Comparison of ENCODE assay signal across 12 cellular contexts in genomic region chr1:21955474-21956281, GRCh38. TPM values are rescaled to one million over a fixed set of nuclear protein-coding genes. Genes with fewer than 3 reads are reported as not detected.
DNase-seq lines count a peak whose midpoint lies in the region; ATAC-seq and TF ChIP-seq lines count a peak whose summit lies in the region.
"Had no signal": no experiment of that assay in that cellular context is flagged by ENCODE, and none has a peak within 500 bp of the region (broad histone marks: within the 10 kb centered on the region; RNA-seq: fewer than 3 reads in every experiment).

No MANE protein-coding gene starts in this region.

- peak; percentile 62 for DNase-seq in H7
- peak; percentile 45 for DNase-seq in activated CD8-positive, alpha-beta T cell treated with anti-CD3 and anti-CD28 coated beads for 36 hours
- DNase-seq in heart right ventricle: peak in 1 of 2 donors; percentile 48
- no peak for DNase-seq in smooth muscle cell (lab: John Stamatoyannopoulos, UW; ENCODE audit: unreplicated experiment)
- DNase-seq in AG08395 (ENCODE audit: low spot score): no peak
- DNase-seq in HEK293T (ENCODE audit: extremely low spot score): no peak
- DNase-seq in GM13976 (ENCODE audit: low spot score): no peak
- DNase-seq in activated T-cell treated with anti-CD3 and anti-CD28 coated beads, Interleukin-2, amount 50 U/mL, for 48 hours: no peak
- DNase-seq: DMS153, NCI-H2171 had no signal

- WGBS in heart right ventricle, 2 donors: 46 to 62% methylated on average over 9 of the region's 9 CpGs
- WGBS in smooth muscle cell (ENCODE audit: low lambda C conversion rate): 73% methylated on average over 9 of the region's 9 CpGs

- H3K4me3 Mint-ChIP-seq in activated CD8-positive, alpha-beta T cell treated with anti-CD3 and anti-CD28 coated beads for 36 hours: peak overlapping the region; percentile 62

- peak overlapping the region; percentile 60 to 91 (median 82) for H3K27ac ChIP-seq in heart right ventricle
- H3K27ac ChIP-seq in smooth muscle cell (ENCODE audit: low read depth): no peak overlapping the region
- H3K27ac ChIP-seq: SK-N-MC had no signal

- no peaks in the 10 kb centered on the region for H3K27me3 ChIP-seq in H7 (ENCODE audit: control insufficient read depth, insufficient read depth, low read length)
- no peaks in the 10 kb centered on the region for H3K27me3 ChIP-seq in heart right ventricle
- H3K27me3 ChIP-seq in smooth muscle cell (ENCODE audit: low read depth): no peaks in the 10 kb centered on the region

- no peaks in the 10 kb centered on the region for H3K36me3 Mint-ChIP-seq in activated CD8-positive, alpha-beta T cell treated with anti-CD3 and anti-CD28 coated beads for 36 hours (ENCODE audit: low read depth)

- peak overlapping the region; percentile 92 for H3K27ac Mint-ChIP-seq in activated CD8-positive, alpha-beta T cell treated with anti-CD3 and anti-CD28 coated beads for 36 hours

- peak overlapping the region; percentile 58 for H2AFZ ChIP-seq in smooth muscle cell (ENCODE audit: low read depth)

- H3K36me3 ChIP-seq in H7 (replicated peaks; ENCODE audit: control insufficient read depth, insufficient read depth, low read length): no peaks in the 10 kb centered on the region
- no peaks in the 10 kb centered on the region for H3K36me3 ChIP-seq in heart right ventricle
- no peaks in the 10 kb centered on the region for H3K36me3 ChIP-seq in smooth muscle cell (ENCODE audit: low read depth)

- no peaks in the 10 kb centered on the region for H3F3A ChIP-seq in smooth muscle cell (ENCODE audit: low read depth)

- in situ Hi-C loops in GM13976 (cut with MboI; ENCODE audit: low sequenced_read_pairs, unreplicated experiment): loop anchor here (25.0 kb wide), 1 partner anchor 718 kb away; no protein-coding TSS in a partner anchor

- no peak overlapping the region for H3K4me3 ChIP-seq in H7 (ENCODE audit: insufficient read depth, low read depth, low read length)
- H3K4me3 ChIP-seq in heart right ventricle: no peak overlapping the region
- no peak overlapping the region for H3K4me3 ChIP-seq in smooth muscle cell
- H3K4me3 ChIP-seq: SK-N-MC had no signal

- TF ChIP-seq CTCF in activated CD8-positive, alpha-beta T cell treated with anti-CD3 and anti-CD28 coated beads for 36 hours (IDR thresholded peaks at IDR 0.05): no peak
- TF ChIP-seq CTCF in heart right ventricle (IDR thresholded peaks at IDR 0.05) (no peak), smooth muscle cell (IDR thresholded peaks at IDR 0.05; ENCODE audit: borderline replicate concordance, insufficient read depth, poor library complexity, severe bottlenecking) (no peak), GM13976 (IDR thresholded peaks at IDR 0.05; ENCODE audit: borderline replicate concordance, control extremely low read depth, extremely low read depth, insufficient read depth, missing control alignments) (no peak)

- H3K4me1 ChIP-seq in heart right ventricle (peaks cover 19 to 53% (median 33%) of the 10 kb centered on the region in 9 donors), smooth muscle cell (ENCODE audit: low read depth) (peaks cover 10% of the 10 kb centered on the region)

- H3K79me2 ChIP-seq in smooth muscle cell (ENCODE audit: low read depth): no peaks in the 10 kb centered on the region

- POLR2A ChIA-PET in activated CD8-positive, alpha-beta T cell treated with anti-CD3 and anti-CD28 coated beads for 36 hours (lab: Charles Lee): interaction anchor here (0.6 to 1.7 kb wide), 2 partner anchors 11 to 19 kb away, joined by 3 read pairs; no protein-coding TSS in a partner anchor
- POLR2A ChIA-PET in HEK293T (lab: Yijun Ruan, JAX): interaction anchor here (0.8 kb wide), 1 partner anchor 21 kb away, joined by 3 read pairs; no protein-coding TSS in a partner anchor

- intact Hi-C loops in activated CD8-positive, alpha-beta T cell treated with anti-CD3 and anti-CD28 coated beads for 36 hours (cut with micrococcal nuclease): no loop called here
- intact Hi-C loops in heart right ventricle (cut with DNase I): loop anchor here in 6 of 10 donors (5.0 kb wide), 5 partner anchors 43 to 88 kb away; no protein-coding TSS in a partner anchor

- H3K9me3 ChIP-seq in heart right ventricle (no peaks in the 10 kb centered on the region), smooth muscle cell (replicated peaks; ENCODE audit: low read depth) (no peaks in the 10 kb centered on the region)

- H3K9me3 Mint-ChIP-seq in activated CD8-positive, alpha-beta T cell treated with anti-CD3 and anti-CD28 coated beads for 36 hours: no peaks in the 10 kb centered on the region

- no peaks in the 10 kb centered on the region for H3K27me3 Mint-ChIP-seq in activated CD8-positive, alpha-beta T cell treated with anti-CD3 and anti-CD28 coated beads for 36 hours

- no peak overlapping the region for H3K9ac ChIP-seq in smooth muscle cell (ENCODE audit: low read depth)

- peak; percentile 22 for ATAC-seq in activated CD8-positive, alpha-beta T cell treated with anti-CD3 and anti-CD28 coated beads for 36 hours
- peak; percentile 40 to 71 (median 55) for ATAC-seq in heart right ventricle

- CTCF ChIA-PET in activated CD8-positive, alpha-beta T cell treated with anti-CD3 and anti-CD28 coated beads for 36 hours (lab: Charles Lee): interaction anchor here (0.8 kb wide), 1 partner anchor 16 kb away, joined by 3 read pairs; no protein-coding TSS in a partner anchor
- CTCF ChIA-PET in HEK293T (lab: Yijun Ruan, JAX): no interaction called here

- H3K4me2 ChIP-seq in smooth muscle cell: no peak overlapping the region

- peaks cover 29% of the 10 kb centered on the region for H3K4me1 Mint-ChIP-seq in activated CD8-positive, alpha-beta T cell treated with anti-CD3 and anti-CD28 coated beads for 36 hours (ENCODE audit: low read depth)

- H4K20me1 ChIP-seq in smooth muscle cell (ENCODE audit: low read depth): no peaks in the 10 kb centered on the region

TF ChIP-seq in HEK293T, 16 proteins besides CTCF, POLR2A, EP300 and RAD21:
- TF ChIP-seq FOXA1 (IDR thresholded peaks at IDR 0.05) (no peak), BHLHE40 (IDR thresholded peaks at IDR 0.05; ENCODE audit: borderline replicate concordance) (no peak), FOXK2 (IDR thresholded peaks at IDR 0.05) (no peak), SP1 (IDR thresholded peaks at IDR 0.05) (no peak), SUZ12 (IDR thresholded peaks at IDR 0.05) (no peak)
TF ChIP-seq in HEK293T: peak in this region for 0.

RNA-seq across cellular contexts. Expression of gene HSPG2, which starts 18.6 kb away (rescaled TPM):
- 43.5 and 49.2 TPM in 2 replicates for total RNA-seq in H7 (2014; rRNA removed; shearing (Covaris generic))
- 10 to 100 TPM; 52.1 to 59.0 TPM for total RNA-seq in activated CD8-positive, alpha-beta T cell treated with anti-CD3 and anti-CD28 coated beads for 36 hours
- total RNA-seq in heart right ventricle (100 to 1,000 TPM; 249 to 508 (median 320) TPM), smooth muscle cell (26.4 and 40.7 TPM in 2 replicates)
- polyA plus RNA-seq in heart right ventricle (100 to 1,000 TPM; 221 to 276 TPM), smooth muscle cell (46.7 and 55.4 TPM in 2 replicates)

RNA-seq across cellular contexts. Expression of gene CELA3B, which starts 21.1 kb away (rescaled TPM):
- not detected in 2 replicates for total RNA-seq in H7 (2014; rRNA removed; shearing (Covaris generic))
- not detected for total RNA-seq in activated CD8-positive, alpha-beta T cell treated with anti-CD3 and anti-CD28 coated beads for 36 hours
- total RNA-seq in heart right ventricle (1 to 10 TPM in 7 of 10 donors, not detected in 3; 1.1 to 2.5 (median 1.3) TPM), smooth muscle cell (not detected in 2 replicates)
- polyA plus RNA-seq in heart right ventricle (under 1 TPM in 1 of 2 donors, not detected in 1; 0.13 TPM), smooth muscle cell (not detected in 2 replicates)

RNA-seq across cellular contexts. Expression of gene CELA3A, which starts 45.8 kb away (rescaled TPM):
- total RNA-seq in H7 (2014; rRNA removed; shearing (Covaris generic)): not detected in 2 replicates
- not detected for total RNA-seq in activated CD8-positive, alpha-beta T cell treated with anti-CD3 and anti-CD28 coated beads for 36 hours
- total RNA-seq in heart right ventricle: 1 to 10 TPM in 7 of 10 donors, not detected in 3; 2.9 to 4.6 (median 3.8) TPM
- under 1 TPM in 1 of 2 donors, not detected in 1; 0.58 TPM for polyA plus RNA-seq in heart right ventricle
- total RNA-seq in smooth muscle cell: not detected in 2 replicates
- not detected in 2 replicates for polyA plus RNA-seq in smooth muscle cell
- total RNA-seq: pulmonary artery endothelial cell had no signal

Comparison
In these comparisons a context has a peak if more than half of its experiments do, and no peak if none do; other contexts are left out.
1. DNase-seq: peak in H7 (single experiment) and activated CD8-positive, alpha-beta T cell treated with anti-CD3 and anti-CD28 coated beads for 36 hours (single experiment); none in smooth muscle cell (single experiment), AG08395 (single experiment), HEK293T (single experiment), GM13976 (single experiment) and activated T-cell treated with anti-CD3 and anti-CD28 coated beads, Interleukin-2, amount 50 U/mL, for 48 hours (0 of 2).